In the genomic region with DNA sequence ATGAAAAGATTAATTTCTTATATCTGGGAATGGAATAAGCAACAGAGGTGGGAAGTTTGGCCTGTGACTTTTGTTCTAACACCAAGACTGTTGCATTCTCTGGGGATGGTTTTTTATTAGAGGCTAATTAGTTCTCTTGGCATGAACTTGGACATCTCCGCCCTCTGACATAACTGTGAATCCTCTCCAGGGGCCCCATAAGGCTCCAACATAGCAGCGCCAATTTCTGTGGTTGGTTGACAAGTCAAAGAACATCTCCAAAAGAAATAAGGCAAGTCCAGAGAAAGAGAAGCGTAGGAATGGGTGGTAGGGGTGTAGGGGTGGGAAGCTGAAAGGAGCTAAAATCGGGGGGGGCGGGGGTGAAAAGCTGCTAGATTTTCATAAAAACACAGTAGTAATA, we compare ENCODE assay signal across 1 cellular context.
TF ChIP-seq lines count a peak whose summit lies in the region.

No MANE protein-coding gene starts in this region.

TF ChIP-seq in GM23338, 12 proteins besides CTCF, POLR2A, EP300 and RAD21 (continued from another document):
- TF ChIP-seq, protein P1, sequence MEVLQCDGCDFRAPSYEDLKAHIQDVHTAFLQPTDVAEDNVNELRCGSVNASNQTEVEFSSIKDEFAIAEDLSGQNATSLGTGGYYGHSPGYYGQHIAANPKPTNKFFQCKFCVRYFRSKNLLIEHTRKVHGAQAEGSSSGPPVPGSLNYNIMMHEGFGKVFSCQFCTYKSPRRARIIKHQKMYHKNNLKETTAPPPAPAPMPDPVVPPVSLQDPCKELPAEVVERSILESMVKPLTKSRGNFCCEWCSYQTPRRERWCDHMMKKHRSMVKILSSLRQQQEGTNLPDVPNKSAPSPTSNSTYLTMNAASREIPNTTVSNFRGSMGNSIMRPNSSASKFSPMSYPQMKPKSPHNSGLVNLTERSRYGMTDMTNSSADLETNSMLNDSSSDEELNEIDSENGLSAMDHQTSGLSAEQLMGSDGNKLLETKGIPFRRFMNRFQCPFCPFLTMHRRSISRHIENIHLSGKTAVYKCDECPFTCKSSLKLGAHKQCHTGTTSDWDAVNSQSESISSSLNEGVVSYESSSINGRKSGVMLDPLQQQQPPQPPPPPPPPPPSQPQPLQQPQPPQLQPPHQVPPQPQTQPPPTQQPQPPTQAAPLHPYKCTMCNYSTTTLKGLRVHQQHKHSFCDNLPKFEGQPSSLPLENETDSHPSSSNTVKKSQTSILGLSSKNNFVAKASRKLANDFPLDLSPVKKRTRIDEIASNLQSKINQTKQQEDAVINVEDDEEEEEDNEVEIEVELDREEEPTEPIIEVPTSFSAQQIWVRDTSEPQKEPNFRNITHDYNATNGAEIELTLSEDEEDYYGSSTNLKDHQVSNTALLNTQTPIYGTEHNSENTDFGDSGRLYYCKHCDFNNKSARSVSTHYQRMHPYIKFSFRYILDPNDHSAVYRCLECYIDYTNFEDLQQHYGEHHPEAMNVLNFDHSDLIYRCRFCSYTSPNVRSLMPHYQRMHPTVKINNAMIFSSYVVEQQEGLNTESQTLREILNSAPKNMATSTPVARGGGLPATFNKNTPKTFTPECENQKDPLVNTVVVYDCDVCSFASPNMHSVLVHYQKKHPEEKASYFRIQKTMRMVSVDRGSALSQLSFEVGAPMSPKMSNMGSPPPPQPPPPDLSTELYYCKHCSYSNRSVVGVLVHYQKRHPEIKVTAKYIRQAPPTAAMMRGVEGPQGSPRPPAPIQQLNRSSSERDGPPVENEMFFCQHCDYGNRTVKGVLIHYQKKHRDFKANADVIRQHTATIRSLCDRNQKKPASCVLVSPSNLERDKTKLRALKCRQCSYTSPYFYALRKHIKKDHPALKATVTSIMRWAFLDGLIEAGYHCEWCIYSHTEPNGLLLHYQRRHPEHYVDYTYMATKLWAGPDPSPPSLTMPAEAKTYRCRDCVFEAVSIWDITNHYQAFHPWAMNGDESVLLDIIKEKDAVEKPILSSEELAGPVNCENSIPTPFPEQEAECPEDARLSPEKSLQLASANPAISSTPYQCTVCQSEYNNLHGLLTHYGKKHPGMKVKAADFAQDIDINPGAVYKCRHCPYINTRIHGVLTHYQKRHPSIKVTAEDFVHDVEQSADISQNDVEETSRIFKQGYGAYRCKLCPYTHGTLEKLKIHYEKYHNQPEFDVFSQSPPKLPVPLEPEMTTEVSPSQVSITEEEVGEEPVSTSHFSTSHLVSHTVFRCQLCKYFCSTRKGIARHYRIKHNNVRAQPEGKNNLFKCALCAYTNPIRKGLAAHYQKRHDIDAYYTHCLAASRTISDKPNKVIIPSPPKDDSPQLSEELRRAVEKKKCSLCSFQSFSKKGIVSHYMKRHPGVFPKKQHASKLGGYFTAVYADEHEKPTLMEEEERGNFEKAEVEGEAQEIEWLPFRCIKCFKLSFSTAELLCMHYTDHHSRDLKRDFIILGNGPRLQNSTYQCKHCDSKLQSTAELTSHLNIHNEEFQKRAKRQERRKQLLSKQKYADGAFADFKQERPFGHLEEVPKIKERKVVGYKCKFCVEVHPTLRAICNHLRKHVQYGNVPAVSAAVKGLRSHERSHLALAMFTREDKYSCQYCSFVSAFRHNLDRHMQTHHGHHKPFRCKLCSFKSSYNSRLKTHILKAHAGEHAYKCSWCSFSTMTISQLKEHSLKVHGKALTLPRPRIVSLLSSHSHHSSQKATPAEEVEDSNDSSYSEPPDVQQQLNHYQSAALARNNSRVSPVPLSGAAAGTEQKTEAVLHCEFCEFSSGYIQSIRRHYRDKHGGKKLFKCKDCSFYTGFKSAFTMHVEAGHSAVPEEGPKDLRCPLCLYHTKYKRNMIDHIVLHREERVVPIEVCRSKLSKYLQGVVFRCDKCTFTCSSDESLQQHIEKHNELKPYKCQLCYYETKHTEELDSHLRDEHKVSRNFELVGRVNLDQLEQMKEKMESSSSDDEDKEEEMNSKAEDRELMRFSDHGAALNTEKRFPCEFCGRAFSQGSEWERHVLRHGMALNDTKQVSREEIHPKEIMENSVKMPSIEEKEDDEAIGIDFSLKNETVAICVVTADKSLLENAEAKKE (CRISPR knock-in tag; IDR thresholded peaks at IDR 0.05), result no peak
- TF ChIP-seq, protein P2, sequence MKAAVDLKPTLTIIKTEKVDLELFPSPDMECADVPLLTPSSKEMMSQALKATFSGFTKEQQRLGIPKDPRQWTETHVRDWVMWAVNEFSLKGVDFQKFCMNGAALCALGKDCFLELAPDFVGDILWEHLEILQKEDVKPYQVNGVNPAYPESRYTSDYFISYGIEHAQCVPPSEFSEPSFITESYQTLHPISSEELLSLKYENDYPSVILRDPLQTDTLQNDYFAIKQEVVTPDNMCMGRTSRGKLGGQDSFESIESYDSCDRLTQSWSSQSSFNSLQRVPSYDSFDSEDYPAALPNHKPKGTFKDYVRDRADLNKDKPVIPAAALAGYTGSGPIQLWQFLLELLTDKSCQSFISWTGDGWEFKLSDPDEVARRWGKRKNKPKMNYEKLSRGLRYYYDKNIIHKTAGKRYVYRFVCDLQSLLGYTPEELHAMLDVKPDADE (IDR thresholded peaks at IDR 0.05), result no peak
- TF ChIP-seq, protein P3, sequence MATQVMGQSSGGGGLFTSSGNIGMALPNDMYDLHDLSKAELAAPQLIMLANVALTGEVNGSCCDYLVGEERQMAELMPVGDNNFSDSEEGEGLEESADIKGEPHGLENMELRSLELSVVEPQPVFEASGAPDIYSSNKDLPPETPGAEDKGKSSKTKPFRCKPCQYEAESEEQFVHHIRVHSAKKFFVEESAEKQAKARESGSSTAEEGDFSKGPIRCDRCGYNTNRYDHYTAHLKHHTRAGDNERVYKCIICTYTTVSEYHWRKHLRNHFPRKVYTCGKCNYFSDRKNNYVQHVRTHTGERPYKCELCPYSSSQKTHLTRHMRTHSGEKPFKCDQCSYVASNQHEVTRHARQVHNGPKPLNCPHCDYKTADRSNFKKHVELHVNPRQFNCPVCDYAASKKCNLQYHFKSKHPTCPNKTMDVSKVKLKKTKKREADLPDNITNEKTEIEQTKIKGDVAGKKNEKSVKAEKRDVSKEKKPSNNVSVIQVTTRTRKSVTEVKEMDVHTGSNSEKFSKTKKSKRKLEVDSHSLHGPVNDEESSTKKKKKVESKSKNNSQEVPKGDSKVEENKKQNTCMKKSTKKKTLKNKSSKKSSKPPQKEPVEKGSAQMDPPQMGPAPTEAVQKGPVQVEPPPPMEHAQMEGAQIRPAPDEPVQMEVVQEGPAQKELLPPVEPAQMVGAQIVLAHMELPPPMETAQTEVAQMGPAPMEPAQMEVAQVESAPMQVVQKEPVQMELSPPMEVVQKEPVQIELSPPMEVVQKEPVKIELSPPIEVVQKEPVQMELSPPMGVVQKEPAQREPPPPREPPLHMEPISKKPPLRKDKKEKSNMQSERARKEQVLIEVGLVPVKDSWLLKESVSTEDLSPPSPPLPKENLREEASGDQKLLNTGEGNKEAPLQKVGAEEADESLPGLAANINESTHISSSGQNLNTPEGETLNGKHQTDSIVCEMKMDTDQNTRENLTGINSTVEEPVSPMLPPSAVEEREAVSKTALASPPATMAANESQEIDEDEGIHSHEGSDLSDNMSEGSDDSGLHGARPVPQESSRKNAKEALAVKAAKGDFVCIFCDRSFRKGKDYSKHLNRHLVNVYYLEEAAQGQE (IDR thresholded peaks at IDR 0.05; ENCODE audit: unreplicated experiment), result no peak
- TF ChIP-seq EZH2 (IDR thresholded peaks at IDR 0.05; ENCODE audit: low read depth, unreplicated experiment), result no peak
TF ChIP-seq in GM23338: peak in this region for 0.
